In genomic region chr7:116525913-116526857, GRCh38 we compare ENCODE assay signal across 1 cellular context.
A peak's percentile ranks its signal among the peaks of the same experiment; 100 is the strongest.
TF ChIP-seq lines count a peak whose summit lies in the region.

No MANE protein-coding gene starts in this region.

TF ChIP-seq in HepG2, 621 proteins besides CTCF, POLR2A, EP300 and RAD21 (continued from another document):
- peak; percentile 49; the same call in 1 of the 2 replicates for TF ChIP-seq MAZ (IDR thresholded peaks at IDR 0.05; ENCODE audit: borderline replicate concordance, low read depth, low read length)
- peak; percentile 83 for TF ChIP-seq MAZ (CRISPR knock-in tag; IDR thresholded peaks at IDR 0.05; ENCODE audit: low read depth)
- TF ChIP-seq CREB1 (IDR thresholded peaks at IDR 0.05): 0 out of 2 replicates have a peak, but pooled peaks have one; percentile 28
- no peak for TF ChIP-seq CREB1 (CRISPR knock-in tag; IDR thresholded peaks at IDR 0.05)
- no peak for TF ChIP-seq ZBTB21 (CRISPR knock-in tag; IDR thresholded peaks at IDR 0.05)
- TF ChIP-seq HOXA3 (CRISPR knock-in tag; IDR thresholded peaks at IDR 0.05): peak; percentile 31; the same call in 1 of the 2 replicates
- peak; percentile 53; the same call in 1 of the 2 replicates for TF ChIP-seq KDM5B (CRISPR knock-in tag; IDR thresholded peaks at IDR 0.05; ENCODE audit: borderline replicate concordance)
- no peak for TF ChIP-seq PHF5A (CRISPR knock-in tag; IDR thresholded peaks at IDR 0.05; ENCODE audit: low read depth, unreplicated experiment)
- TF ChIP-seq STAG1 (CRISPR knock-in tag; IDR thresholded peaks at IDR 0.05): peak; percentile 37
- TF ChIP-seq HMGXB4 (CRISPR knock-in tag; IDR thresholded peaks at IDR 0.05; ENCODE audit: borderline replicate concordance in 1 of 2, low read depth in 1 of 2): no peak
- 0 out of 2 replicates have a peak, but pooled peaks have one; percentile 29 for TF ChIP-seq CENPT (CRISPR knock-in tag; IDR thresholded peaks at IDR 0.05; ENCODE audit: low read depth)
- peak; percentile 64; the same call in 1 of the 2 replicates for TF ChIP-seq MAX (IDR thresholded peaks at IDR 0.05)
- TF ChIP-seq XRCC5 (optimal IDR thresholded peaks at IDR 0.05; ENCODE audit: low read length): peak; percentile 66
- TF ChIP-seq EZH2 (conservative IDR thresholded peaks at IDR 0.05; ENCODE audit: low read depth, low read length): peak; percentile 43; the same call in 1 of the 2 replicates
- TF ChIP-seq ZNF350 (CRISPR knock-in tag; IDR thresholded peaks at IDR 0.05; ENCODE audit: borderline replicate concordance, low read depth): no peak
- 0 out of 2 replicates have a peak, but pooled peaks have one; percentile 20 for TF ChIP-seq ZFX (CRISPR knock-in tag; IDR thresholded peaks at IDR 0.05; ENCODE audit: low read depth)
- TF ChIP-seq U2AF1 (optimal IDR thresholded peaks at IDR 0.05; ENCODE audit: low read depth, low read length): no peak
- no peak for TF ChIP-seq CEBPZ (IDR thresholded peaks at IDR 0.05; ENCODE audit: low read length)
- peak; percentile 45; the same call in 1 of the 2 replicates for TF ChIP-seq ZNF710 (CRISPR knock-in tag; IDR thresholded peaks at IDR 0.05; ENCODE audit: borderline replicate concordance)
- TF ChIP-seq ZNF777 (CRISPR knock-in tag; IDR thresholded peaks at IDR 0.05): peak; percentile 39; the same call in 1 of the 2 replicates
- TF ChIP-seq MTERF4 (CRISPR knock-in tag; IDR thresholded peaks at IDR 0.05): peak; percentile 38; the same call in 1 of the 2 replicates
- TF ChIP-seq BCL3 (CRISPR knock-in tag; IDR thresholded peaks at IDR 0.05): peak; percentile 51; the same call in 1 of the 2 replicates
- no peak for TF ChIP-seq MBD4 (IDR thresholded peaks at IDR 0.05; ENCODE audit: borderline replicate concordance, low read length)
- 0 out of 2 replicates have a peak, but pooled peaks have one; percentile 52 for TF ChIP-seq ZNF674 (CRISPR knock-in tag; IDR thresholded peaks at IDR 0.05; ENCODE audit: low read depth)
- TF ChIP-seq ZNF563 (CRISPR knock-in tag; IDR thresholded peaks at IDR 0.05): peak; percentile 48; the same call in 1 of the 2 replicates
- TF ChIP-seq KLF12 (CRISPR knock-in tag; IDR thresholded peaks at IDR 0.05; ENCODE audit: borderline replicate concordance): no peak
- TF ChIP-seq ZNF749 (CRISPR knock-in tag; IDR thresholded peaks at IDR 0.05; ENCODE audit: borderline replicate concordance): 0 out of 2 replicates have a peak, but pooled peaks have one; percentile 29
- peak; percentile 57 for TF ChIP-seq HNRNPLL (IDR thresholded peaks at IDR 0.05; ENCODE audit: low read depth, low read length, poor library complexity, severe bottlenecking)
- 0 out of 2 replicates have a peak, but pooled peaks have one; percentile 18 for TF ChIP-seq ZMYM4 (CRISPR knock-in tag; IDR thresholded peaks at IDR 0.05)
